Comparison of ENCODE assay signal across 12 cellular contexts in genomic region chr1:94974824-94975223, GRCh38. TPM values are rescaled to one million over a fixed set of nuclear protein-coding genes. Genes with fewer than 3 reads are reported as not detected.
A peak's percentile ranks its signal among the peaks of the same experiment; 100 is the strongest.
DNase-seq lines count a peak whose midpoint lies in the region; TF ChIP-seq lines count a peak whose summit lies in the region.
"Had no signal": no experiment of that assay in that cellular context is flagged by ENCODE, and none has a peak within 500 bp of the region (broad histone marks: within the 10 kb centered on the region; RNA-seq: fewer than 3 reads in every experiment).

No MANE protein-coding gene starts in this region.

- TF ChIP-seq CTCF in brain microvascular endothelial cell (IDR thresholded peaks at IDR 0.05; ENCODE audit: low read depth, low read length, missing control alignments) (no peak), spleen (IDR thresholded peaks at IDR 0.05 in 8 of 11, conservative IDR thresholded peaks at IDR 0.05 in 3 of 11) (no peak)

- peaks cover 0 to 24% (median 12%) of the 10 kb centered on the region in 6 donors for H3K4me1 ChIP-seq in spleen

- H3K27ac ChIP-seq in brain microvascular endothelial cell (peak overlapping the region; percentile 73), spleen (no peak overlapping the region)
- H3K27ac ChIP-seq: HL-60 had no signal

- H3K27me3 ChIP-seq in brain microvascular endothelial cell (replicated peaks) = no peaks in the 10 kb centered on the region
- no peaks in the 10 kb centered on the region for H3K27me3 ChIP-seq in spleen (replicated peaks in 1 of 7)

- intact Hi-C loops in spleen (cut with DNase I; ENCODE audit: low total_unique reads) = no loop called here

- no peaks in the 10 kb centered on the region for H3K9me3 ChIP-seq in spleen

- in situ Hi-C loops in brain microvascular endothelial cell (cut with HindIII; ENCODE audit: low pct_ligation_motif_present, low sequenced_read_pairs) = no loop called here

- WGBS in spleen, 5 donors = 79 to 100% (median 89%) methylated on average over 1 of the region's 1 CpG

- DNase-seq in A172 (ENCODE audit: low spot score) = peak; percentile 46
- peak; percentile 87 for DNase-seq in HS-5 (ENCODE audit: low read depth)
- DNase-seq in brain microvascular endothelial cell = peak; percentile 89
- peak; percentile 77 for DNase-seq in kidney glomerular epithelial cell (lab: John Stamatoyannopoulos, UW)
- DNase-seq in spleen = no peak
- DNase-seq in activated naive CD4-positive, alpha-beta T cell treated with anti-CD3 and anti-CD28 coated beads, Interleukin-2, amount 50 U/mL, for 16 hours = no peak
- DNase-seq in Kasumi-1 (lab: John Stamatoyannopoulos, UW) = no peak
- DNase-seq in activated CD4-positive, CD25-positive, alpha-beta regulatory T cell treated with anti-CD3 and anti-CD28 coated beads, Interleukin-2, amount 50 U/mL, for 72 hours = no peak
- DNase-seq: DND-41, NCI-H1105 treated with DMSO at 0.1 percent for 48 hours, NCI-H524 had no signal

- no peak overlapping the region for H3K4me3 ChIP-seq in brain microvascular endothelial cell (ENCODE audit: low read depth, low read length)
- no peak overlapping the region for H3K4me3 ChIP-seq in spleen

- no peaks in the 10 kb centered on the region for H3K36me3 ChIP-seq in brain microvascular endothelial cell (replicated peaks)
- H3K36me3 ChIP-seq in spleen = no peaks in the 10 kb centered on the region

- TF ChIP-seq POLR2A in spleen (IDR thresholded peaks at IDR 0.05) = no peak

RNA-seq across cellular contexts. Expression of gene CNN3, which starts 47.9 kb away (rescaled TPM):
- 227 and 277 TPM in 2 replicates for total RNA-seq in A172 (2014; rRNA removed; shearing (Covaris generic))
- 100 to 1,000 TPM in 6 of 7 donors, 10 to 100 TPM in 1; 83.8 to 124 (median 111) TPM for total RNA-seq in spleen
- 10 to 100 TPM; 27.4 to 94.1 (median 54.8) TPM for polyA plus RNA-seq in spleen

Comparison
In these comparisons a context has a peak if more than half of its experiments do, and no peak if none do; other contexts are left out.
1. DNase-seq: peak in A172 (single experiment), HS-5 (single experiment), brain microvascular endothelial cell (single experiment) and kidney glomerular epithelial cell (single experiment); none in spleen (single experiment), activated naive CD4-positive, alpha-beta T cell treated with anti-CD3 and anti-CD28 coated beads, Interleukin-2, amount 50 U/mL, for 16 hours (single experiment), Kasumi-1 (0 of 2) and activated CD4-positive, CD25-positive, alpha-beta regulatory T cell treated with anti-CD3 and anti-CD28 coated beads, Interleukin-2, amount 50 U/mL, for 72 hours (single experiment).